Comparison of ENCODE assay signal across 24 cellular contexts in genomic region chr5:80877592-80877991, GRCh38.
"Had no signal": no experiment of that assay in that cellular context is flagged by ENCODE, and none has a peak within 500 bp of the region (broad histone marks: within the 10 kb centered on the region; RNA-seq: fewer than 3 reads in every experiment).

No MANE protein-coding gene starts in this region.

- DNase-seq: Kasumi-1, MV-4-11, NCI-H1048, NCI-H1105 treated with DMSO at 0.1 percent for 48 hours, NCI-H1417 treated with DMSO at 0.1 percent for 48 hours, NCI-H146, NCI-H1694 treated with DMSO at 0.1 percent for 48 hours, NCI-H1930, NCI-H2081, NCI-H2171, NCI-H226, NCI-H446, NCI-H510A, NCI-H524 treated with DMSO at 0.1 percent for 48 hours, NCI-H69, NCI-H774, Right ventricle myocardium superior, RPMI8226, SIG-M5 had no signal

- H3K9me3 ChIP-seq: SJSA1 had no signal

- ATAC-seq: K562 had no signal

- H3K27ac ChIP-seq: KMS-11, SJSA1, SK-N-MC had no signal

- H3K9ac ChIP-seq: KMS-11 had no signal

- H3K4me2 ChIP-seq: KMS-11 had no signal

- H3K4me3 ChIP-seq: K562, SJSA1, SK-N-MC had no signal

- H3K27me3 ChIP-seq: SJSA1 had no signal

- FAIRE-seq: K562, RCC 7860 had no signal

- H3K4me1 ChIP-seq: SJSA1 had no signal
